Comparison of ENCODE assay signal across 21 cellular contexts in genomic region chr11:64348611-64349387, GRCh38. TPM values are rescaled to one million over a fixed set of nuclear protein-coding genes. Genes with fewer than 3 reads are reported as not detected.
DNase-seq lines count a peak whose midpoint lies in the region; TF ChIP-seq lines count a peak whose summit lies in the region.
"Had no signal": no experiment of that assay in that cellular context is flagged by ENCODE, and none has a peak within 500 bp of the region (broad histone marks: within the 10 kb centered on the region; RNA-seq: fewer than 3 reads in every experiment).

No MANE protein-coding gene starts in this region.

- no peak overlapping the region for H3K23ac ChIP-seq in mesenchymal stem cell (ENCODE audit: low read length in 2 of 2)

- H3K9me3 Mint-ChIP-seq in brain: no peaks in the 10 kb centered on the region
- no peaks in the 10 kb centered on the region for H3K9me3 Mint-ChIP-seq in activated CD4-positive, alpha-beta T cell treated with anti-CD3 and anti-CD28 coated beads, Interleukin-2, amount 10 ng/mL, durations not matched to agents 24 days and 14 days
- H3K9me3 Mint-ChIP-seq: nephron; stimulated activated memory B cell treated with anti-CD40 and anti-IgM and Interleukin-4, amounts not matched to agents 10 μg/mL and 1 μg/mL and 100 μg/mL, for 72 hours; type B pancreatic cell had no signal

- H2BK120ac ChIP-seq in mesenchymal stem cell (ENCODE audit: low read depth, low read length): no peak overlapping the region

- no peak overlapping the region for H2BK15ac ChIP-seq in mesenchymal stem cell (ENCODE audit: low read depth, poor library complexity, severe bottlenecking)

- no peak for TF ChIP-seq CTCF in BE2C (IDR thresholded peaks at IDR 0.05; ENCODE audit: low read depth, low read length)
- TF ChIP-seq CTCF in brain (conservative IDR thresholded peaks at IDR 0.05): no peak

- H3K4me3 Mint-ChIP-seq in brain: no peak overlapping the region
- no peak overlapping the region for H3K4me3 Mint-ChIP-seq in activated CD4-positive, alpha-beta T cell treated with anti-CD3 and anti-CD28 coated beads, Interleukin-2, amount 10 ng/mL, durations not matched to agents 24 days and 14 days
- H3K4me3 Mint-ChIP-seq: stimulated activated memory B cell treated with anti-CD40 and anti-IgM and Interleukin-4, amounts not matched to agents 10 μg/mL and 1 μg/mL and 100 μg/mL, for 72 hours; type B pancreatic cell had no signal

- no peak overlapping the region for H2AFZ ChIP-seq in mesenchymal stem cell (ENCODE audit: low read depth, low read length)
- H2AFZ ChIP-seq: GM23248 had no signal

- intact Hi-C loops in activated CD4-positive, alpha-beta T cell treated with anti-CD3 and anti-CD28 coated beads, Interleukin-2, amount 10 ng/mL, durations not matched to agents 24 days and 14 days (cut with micrococcal nuclease): no loop called here

- H3K4me3 ChIP-seq in BE2C (ENCODE audit: low read depth, low read length): no peak overlapping the region
- H3K4me3 ChIP-seq in mesenchymal stem cell (ENCODE audit: insufficient read depth in 1 of 2, low read depth in 1 of 2, low read length in 2 of 2): no peak overlapping the region
- H3K4me3 ChIP-seq: GM23248 had no signal

- no peak overlapping the region for H3K9ac ChIP-seq in mesenchymal stem cell (ENCODE audit: low read length)
- H3K9ac ChIP-seq: GM23248 had no signal

- H3K36me3 ChIP-seq in BE2C (no peaks in the 10 kb centered on the region), mesenchymal stem cell (ENCODE audit: control insufficient read depth in 1 of 2, insufficient read depth in 2 of 2, low read depth in 1 of 2, low read length in 2 of 2) (no peaks in the 10 kb centered on the region)

- H3K9me3 ChIP-seq in BE2C (no peaks in the 10 kb centered on the region), mesenchymal stem cell (ENCODE audit: control insufficient read depth, low read length) (no peaks in the 10 kb centered on the region)

- no peak overlapping the region for H3K27ac ChIP-seq in mesenchymal stem cell (ENCODE audit: low read length, poor library complexity, severe bottlenecking)
- H3K27ac ChIP-seq: GM23248 had no signal

- no peak overlapping the region for H3K18ac ChIP-seq in mesenchymal stem cell (ENCODE audit: low read depth in 1 of 2, low read length in 2 of 2)

- H2BK5ac ChIP-seq in mesenchymal stem cell (ENCODE audit: low read depth, low read length, poor library complexity, severe bottlenecking): no peak overlapping the region

- DNase-seq in BE2C: peak; percentile 3
- peak; percentile 48 for DNase-seq in LHCN-M2 (ENCODE audit: low read depth)
- DNase-seq in mesenchymal stem cell: no peak
- DNase-seq in NCI-H1436 (lab: John Stamatoyannopoulos, UW): no peak
- no peak for DNase-seq in central memory CD4-positive, alpha-beta T cell
- no peak for DNase-seq in activated CD4-positive, alpha-beta T cell treated with anti-CD3 and anti-CD28 coated beads, Interleukin-2, amount 10 ng/mL, durations not matched to agents 24 days and 14 days
- DNase-seq in CD1c-positive myeloid dendritic cell (ENCODE audit: extremely low spot score): no peak
- DNase-seq: activated CD4-positive, alpha-beta T cell treated with anti-CD3 and anti-CD28 coated beads for 4 hours; activated CD8-positive, alpha-beta memory T cell treated with anti-CD3 and anti-CD28 coated beads, Interleukin-2, amount 50 U/mL, for 4 hours; amniotic stem cell; effector memory CD4-positive, alpha-beta T cell; GM23248; KG1; kidney glomerular epithelial cell; NCI-H1105 treated with DMSO at 0.1 percent for 48 hours; NCI-H774; T1000 had no signal

- H3K4me2 ChIP-seq in mesenchymal stem cell (ENCODE audit: low read length, poor library complexity, severe bottlenecking): no peak overlapping the region

- no peaks in the 10 kb centered on the region for H3K4me1 ChIP-seq in BE2C
- peaks cover 7% of the 10 kb centered on the region for H3K4me1 ChIP-seq in mesenchymal stem cell (ENCODE audit: control insufficient read depth, insufficient read depth, low read depth, low read length)

- H3K27me3 Mint-ChIP-seq in brain: peaks cover 3% of the 10 kb centered on the region
- no peaks in the 10 kb centered on the region for H3K27me3 Mint-ChIP-seq in activated CD4-positive, alpha-beta T cell treated with anti-CD3 and anti-CD28 coated beads, Interleukin-2, amount 10 ng/mL, durations not matched to agents 24 days and 14 days
- H3K27me3 Mint-ChIP-seq: stimulated activated memory B cell treated with anti-CD40 and anti-IgM and Interleukin-4, amounts not matched to agents 10 μg/mL and 1 μg/mL and 100 μg/mL, for 72 hours; type B pancreatic cell had no signal

- peaks cover 20% of the 10 kb centered on the region for H3K4me1 Mint-ChIP-seq in brain
- peaks cover 5% of the 10 kb centered on the region for H3K4me1 Mint-ChIP-seq in activated CD4-positive, alpha-beta T cell treated with anti-CD3 and anti-CD28 coated beads, Interleukin-2, amount 10 ng/mL, durations not matched to agents 24 days and 14 days

- H3K36me3 Mint-ChIP-seq in brain: no peaks in the 10 kb centered on the region
- peaks cover 37% of the 10 kb centered on the region for H3K36me3 Mint-ChIP-seq in activated CD4-positive, alpha-beta T cell treated with anti-CD3 and anti-CD28 coated beads, Interleukin-2, amount 10 ng/mL, durations not matched to agents 24 days and 14 days (ENCODE audit: low read depth)
- H3K36me3 Mint-ChIP-seq: type B pancreatic cell had no signal

- H3K27me3 ChIP-seq in BE2C (no peaks in the 10 kb centered on the region), mesenchymal stem cell (ENCODE audit: control insufficient read depth in 1 of 2, insufficient read depth in 1 of 2, low read length in 2 of 2) (peaks cover 0 to 12% of the 10 kb centered on the region in 2 experiments)

- WGBS in mesenchymal stem cell: 76% methylated on average over 17 of the region's 17 CpGs

- no peak overlapping the region for H2BK12ac ChIP-seq in mesenchymal stem cell (ENCODE audit: low read length in 2 of 2)

- peak overlapping the region in 1 of 2 experiments; percentile 30 for H3K14ac ChIP-seq in mesenchymal stem cell (ENCODE audit: low read length in 2 of 2)

- no peaks in the 10 kb centered on the region for H3K79me1 ChIP-seq in mesenchymal stem cell (replicated peaks; ENCODE audit: low read length, poor library complexity, severe bottlenecking)

- peak overlapping the region in 3 of 5 experiments; percentile 35 to 76 (median 67) for H3K27ac Mint-ChIP-seq in brain
- H3K27ac Mint-ChIP-seq in activated CD4-positive, alpha-beta T cell treated with anti-CD3 and anti-CD28 coated beads, Interleukin-2, amount 10 ng/mL, durations not matched to agents 24 days and 14 days: no peak overlapping the region
- H3K27ac Mint-ChIP-seq: nephron, type B pancreatic cell had no signal

- no peak overlapping the region for H3K4ac ChIP-seq in mesenchymal stem cell (ENCODE audit: low read depth in 1 of 2, low read length in 2 of 2)

- peak overlapping the region; percentile 42 for H4K8ac ChIP-seq in mesenchymal stem cell (ENCODE audit: low read length)

- H2AK5ac ChIP-seq in mesenchymal stem cell (ENCODE audit: low read length, severe bottlenecking): no peak overlapping the region

- H4K91ac ChIP-seq in mesenchymal stem cell (ENCODE audit: low read length): no peak overlapping the region

RNA-seq across cellular contexts. Expression of gene CCDC88B, which starts 8.8 kb away (rescaled TPM):
- polyA plus RNA-seq in BE2C (2012; ENCODE audit: insufficient read depth, insufficient read length, low read depth): 1.4 TPM
- total RNA-seq in LHCN-M2 (2014; rRNA removed): 0.63 and 0.71 TPM in 2 replicates
- 3.1 TPM for polyA plus RNA-seq in LHCN-M2 (2012)
- polyA plus RNA-seq in brain (ENCODE audit: insufficient read depth, low read depth, low replicate concordance): 23.2 TPM
- 2.0 TPM for polyA plus RNA-seq in mesenchymal stem cell (2013, experiment 1 of 2)
- 1.8 TPM for polyA plus RNA-seq in mesenchymal stem cell (2013, experiment 2 of 2)
- 116 and 119 TPM in 2 replicates for total RNA-seq in activated CD4-positive, alpha-beta T cell treated with anti-CD3 and anti-CD28 coated beads, Interleukin-2, amount 10 ng/mL, durations not matched to agents 24 days and 14 days

RNA-seq across cellular contexts. Expression of gene RPS6KA4, which starts 10.2 kb away (rescaled TPM):
- polyA plus RNA-seq in BE2C (2012; ENCODE audit: insufficient read depth, insufficient read length, low read depth): 33.0 TPM
- 56.2 and 64.1 TPM in 2 replicates for total RNA-seq in LHCN-M2 (2014; rRNA removed)
- 45.6 TPM for polyA plus RNA-seq in LHCN-M2 (2012)
- 17.6 TPM for polyA plus RNA-seq in brain (ENCODE audit: insufficient read depth, low read depth, low replicate concordance)
- polyA plus RNA-seq in mesenchymal stem cell (2013, experiment 1 of 2): 23.7 TPM
- polyA plus RNA-seq in mesenchymal stem cell (2013, experiment 2 of 2): 21.3 TPM
- total RNA-seq in activated CD4-positive, alpha-beta T cell treated with anti-CD3 and anti-CD28 coated beads, Interleukin-2, amount 10 ng/mL, durations not matched to agents 24 days and 14 days: 46.3 and 48.6 TPM in 2 replicates

RNA-seq across cellular contexts. Expression of gene PRDX5, which starts 30.9 kb away (rescaled TPM):
- 187 TPM for polyA plus RNA-seq in BE2C (2012; ENCODE audit: insufficient read depth, insufficient read length, low read depth)
- 215 and 240 TPM in 2 replicates for total RNA-seq in LHCN-M2 (2014; rRNA removed)
- polyA plus RNA-seq in LHCN-M2 (2012): 527 TPM
- polyA plus RNA-seq in brain (ENCODE audit: insufficient read depth, low read depth, low replicate concordance): 805 TPM
- polyA plus RNA-seq in mesenchymal stem cell (2013, experiment 1 of 2): 235 TPM
- polyA plus RNA-seq in mesenchymal stem cell (2013, experiment 2 of 2): 233 TPM
- total RNA-seq in activated CD4-positive, alpha-beta T cell treated with anti-CD3 and anti-CD28 coated beads, Interleukin-2, amount 10 ng/mL, durations not matched to agents 24 days and 14 days: 98.0 and 104 TPM in 2 replicates

RNA-seq across cellular contexts. Expression of gene TRMT112, which starts 31.4 kb away (rescaled TPM):
- 825 TPM for polyA plus RNA-seq in BE2C (2012; ENCODE audit: insufficient read depth, insufficient read length, low read depth)
- total RNA-seq in LHCN-M2 (2014; rRNA removed): 261 and 366 TPM in 2 replicates
- 391 TPM for polyA plus RNA-seq in LHCN-M2 (2012)
- 370 TPM for polyA plus RNA-seq in brain (ENCODE audit: insufficient read depth, low read depth, low replicate concordance)
- 364 TPM for polyA plus RNA-seq in mesenchymal stem cell (2013, experiment 1 of 2)
- polyA plus RNA-seq in mesenchymal stem cell (2013, experiment 2 of 2): 351 TPM
- total RNA-seq in activated CD4-positive, alpha-beta T cell treated with anti-CD3 and anti-CD28 coated beads, Interleukin-2, amount 10 ng/mL, durations not matched to agents 24 days and 14 days: 319 and 320 TPM in 2 replicates

RNA-seq across cellular contexts. Expression of gene ESRRA, which starts 43.5 kb away (rescaled TPM):
- polyA plus RNA-seq in BE2C (2012; ENCODE audit: insufficient read depth, insufficient read length, low read depth): 45.7 TPM
- 58.2 and 59.8 TPM in 2 replicates for total RNA-seq in LHCN-M2 (2014; rRNA removed)
- 21.6 TPM for polyA plus RNA-seq in LHCN-M2 (2012)
- 33.1 TPM for polyA plus RNA-seq in brain (ENCODE audit: insufficient read depth, low read depth, low replicate concordance)
- polyA plus RNA-seq in mesenchymal stem cell (2013, experiment 1 of 2): 10.7 TPM
- 10.7 TPM for polyA plus RNA-seq in mesenchymal stem cell (2013, experiment 2 of 2)
- 59.6 and 60.6 TPM in 2 replicates for total RNA-seq in activated CD4-positive, alpha-beta T cell treated with anti-CD3 and anti-CD28 coated beads, Interleukin-2, amount 10 ng/mL, durations not matched to agents 24 days and 14 days

Comparison
In these comparisons a context has a peak if more than half of its experiments do, and no peak if none do; other contexts are left out.
1. DNase-seq: peak in BE2C (single experiment) and LHCN-M2 (single experiment); none in mesenchymal stem cell (single experiment), NCI-H1436 (single experiment), central memory CD4-positive, alpha-beta T cell (single experiment), activated CD4-positive, alpha-beta T cell treated with anti-CD3 and anti-CD28 coated beads, Interleukin-2, amount 10 ng/mL, durations not matched to agents 24 days and 14 days (single experiment) and CD1c-positive myeloid dendritic cell (single experiment).
2. RNA of gene CCDC88B, which starts 8.8 kb away (total RNA-seq): 116 to 119 TPM in activated CD4-positive, alpha-beta T cell treated with anti-CD3 and anti-CD28 coated beads, Interleukin-2, amount 10 ng/mL, durations not matched to agents 24 days and 14 days; 0.63 to 0.71 TPM in LHCN-M2; every median in the first group is over 10 times any median in the second.